Comparison of ENCODE assay signal across 22 cellular contexts in the genomic region with DNA sequence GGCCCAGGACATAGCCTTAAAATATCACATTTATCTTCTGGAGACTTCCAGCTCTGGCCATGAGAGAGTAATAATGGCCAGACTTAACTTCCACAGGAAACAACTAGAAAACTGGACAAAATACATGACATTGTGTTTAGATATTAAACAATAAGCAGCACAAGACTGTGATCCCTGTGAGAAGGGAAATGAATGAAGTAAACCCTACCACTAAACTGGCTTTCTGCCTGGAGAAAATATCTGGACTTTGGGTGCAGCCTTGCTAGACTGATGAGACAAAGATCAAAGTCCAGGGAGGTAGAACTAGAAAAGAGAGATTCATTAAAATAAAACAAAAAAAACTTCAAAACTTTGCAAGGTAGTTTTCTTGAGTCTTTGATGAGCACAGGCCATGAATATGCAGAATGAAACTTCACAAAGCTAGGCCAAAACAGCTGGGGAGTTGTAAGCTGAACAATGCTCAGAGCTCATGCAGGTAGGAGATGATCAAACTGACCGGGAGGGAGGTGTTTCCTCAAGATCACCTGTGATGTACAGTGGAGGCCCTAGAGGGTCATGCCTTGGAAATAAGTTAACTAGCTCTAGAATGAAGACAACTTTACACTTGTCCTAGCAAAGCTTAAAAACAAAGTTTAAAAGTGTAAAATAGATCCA.
DNase-seq lines count a peak whose midpoint lies in the region; ATAC-seq and TF ChIP-seq lines count a peak whose summit lies in the region.
"Had no signal": no experiment of that assay in that cellular context is flagged by ENCODE, and none has a peak within 500 bp of the region (broad histone marks: within the 10 kb centered on the region; RNA-seq: fewer than 3 reads in every experiment).

No MANE protein-coding gene starts in this region.

- H3K27ac ChIP-seq in right lobe of liver = peak overlapping the region in 1 of 3 donors; percentile 9
- H3K27ac ChIP-seq in mesenchymal stem cell (ENCODE audit: low read length, poor library complexity, severe bottlenecking) = no peak overlapping the region

- no peak overlapping the region for H3K14ac ChIP-seq in mesenchymal stem cell (ENCODE audit: low read length in 2 of 2)

- no peak overlapping the region for H2BK15ac ChIP-seq in mesenchymal stem cell (ENCODE audit: low read depth, poor library complexity, severe bottlenecking)

- no peak overlapping the region for H3K9ac ChIP-seq in mesenchymal stem cell (ENCODE audit: low read length)

- no peak for DNase-seq in activated T-cell treated with anti-CD3 and anti-CD28 coated beads, Interleukin-2, amount 50 U/mL, for 72 hours
- DNase-seq in activated T-cell treated with anti-CD3 and anti-CD28 coated beads for 4 hours (no peak), fibroblast of pulmonary artery (ENCODE audit: low read depth) (peak; percentile 35), right lobe of liver (no peak), mesenchymal stem cell (no peak), T-helper 17 cell (no peak), AG08395 (ENCODE audit: low spot score) (no peak)
- no peak for DNase-seq in stimulated activated effector memory CD8-positive, alpha-beta T cell treated with anti-CD3 and anti-CD28 coated beads, Interleukin-12 subunit alpha, Interleukin-12 subunit beta, amount 100 ng/mL, for 72 hours (ENCODE audit: low spot score in 2 of 2)
- DNase-seq: 8988T; CD4-positive, alpha-beta T cell; GF-D8; H7; HFFc6; IMR-90; NCI-H1417 treated with DMSO at 0.1 percent for 48 hours; NCI-H187 treated with DMSO at 0.1 percent for 48 hours; NCI-H226; NCI-H524 treated with DMSO at 0.1 percent for 48 hours; PC-3; RPMI8226; SIG-M5 had no signal

- H3K79me1 ChIP-seq in mesenchymal stem cell (replicated peaks; ENCODE audit: low read length, poor library complexity, severe bottlenecking) = no peaks in the 10 kb centered on the region

- intact Hi-C loops in right lobe of liver (cut with DNase I) = no loop called here

- H2BK12ac ChIP-seq in mesenchymal stem cell (ENCODE audit: low read length in 2 of 2) = no peak overlapping the region

- H3K4me3 ChIP-seq in fibroblast of pulmonary artery (replicated peaks; ENCODE audit: low read depth, low read length) (no peak overlapping the region), right lobe of liver (no peak overlapping the region), mesenchymal stem cell (ENCODE audit: insufficient read depth in 1 of 2, low read depth in 1 of 2, low read length in 2 of 2) (no peak overlapping the region)

- peak overlapping the region; percentile 1 for H3K27ac Mint-ChIP-seq in activated T-cell treated with anti-CD3 and anti-CD28 coated beads, Interleukin-2, amount 50 U/mL, for 72 hours
- H3K27ac Mint-ChIP-seq in stimulated activated effector memory CD8-positive, alpha-beta T cell treated with anti-CD3 and anti-CD28 coated beads, Interleukin-12 subunit alpha, Interleukin-12 subunit beta, amount 100 ng/mL, for 72 hours = no peak overlapping the region
- H3K27ac Mint-ChIP-seq in T-helper 17 cell = no peak overlapping the region
- H3K27ac Mint-ChIP-seq: B cell; CD4-positive, alpha-beta T cell; HFFc6 had no signal

- H4K91ac ChIP-seq in mesenchymal stem cell (ENCODE audit: low read length) = no peak overlapping the region

- no peak overlapping the region for H2BK5ac ChIP-seq in mesenchymal stem cell (ENCODE audit: low read depth, low read length, poor library complexity, severe bottlenecking)

- 40% methylated on average over 1 of the region's 1 CpG for WGBS in right lobe of liver (ENCODE audit: insufficient coverage, low coverage, low lambda C conversion rate, missing lambda C conversion rate)
- 100% methylated on average over 1 of the region's 1 CpG for WGBS in mesenchymal stem cell

- H3K4me1 Mint-ChIP-seq in activated T-cell treated with anti-CD3 and anti-CD28 coated beads, Interleukin-2, amount 50 U/mL, for 72 hours (ENCODE audit: low read depth) = peaks cover 24% of the 10 kb centered on the region
- H3K4me1 Mint-ChIP-seq in stimulated activated effector memory CD8-positive, alpha-beta T cell treated with anti-CD3 and anti-CD28 coated beads, Interleukin-12 subunit alpha, Interleukin-12 subunit beta, amount 100 ng/mL, for 72 hours = no peaks in the 10 kb centered on the region
- peaks cover 3% of the 10 kb centered on the region for H3K4me1 Mint-ChIP-seq in T-helper 17 cell
- H3K4me1 Mint-ChIP-seq: B cell had no signal

- peaks cover 0 to 19% (median 4%) of the 10 kb centered on the region in 4 donors for H3K4me1 ChIP-seq in right lobe of liver
- no peaks in the 10 kb centered on the region for H3K4me1 ChIP-seq in mesenchymal stem cell (ENCODE audit: control insufficient read depth, insufficient read depth, low read depth, low read length)

- no peak overlapping the region for H2BK120ac ChIP-seq in mesenchymal stem cell (ENCODE audit: low read depth, low read length)

- H3K36me3 Mint-ChIP-seq in activated T-cell treated with anti-CD3 and anti-CD28 coated beads, Interleukin-2, amount 50 U/mL, for 72 hours (ENCODE audit: insufficient read depth in 2 of 2) = peaks cover 0 to 2% of the 10 kb centered on the region in 2 donors
- no peaks in the 10 kb centered on the region for H3K36me3 Mint-ChIP-seq in stimulated activated effector memory CD8-positive, alpha-beta T cell treated with anti-CD3 and anti-CD28 coated beads, Interleukin-12 subunit alpha, Interleukin-12 subunit beta, amount 100 ng/mL, for 72 hours
- H3K36me3 Mint-ChIP-seq in T-helper 17 cell (ENCODE audit: low read depth) = peaks cover 6% of the 10 kb centered on the region

- TF ChIP-seq CTCF in fibroblast of pulmonary artery (IDR thresholded peaks at IDR 0.05; ENCODE audit: low read length, missing control alignments) (no peak), right lobe of liver (IDR thresholded peaks at IDR 0.05) (no peak)

- no peak overlapping the region for H3K18ac ChIP-seq in mesenchymal stem cell (ENCODE audit: low read depth in 1 of 2, low read length in 2 of 2)

- TF ChIP-seq POLR2A in right lobe of liver (IDR thresholded peaks at IDR 0.05) = no peak

- H3K9me3 Mint-ChIP-seq in activated T-cell treated with anti-CD3 and anti-CD28 coated beads, Interleukin-2, amount 50 U/mL, for 72 hours = no peaks in the 10 kb centered on the region
- no peaks in the 10 kb centered on the region for H3K9me3 Mint-ChIP-seq in stimulated activated effector memory CD8-positive, alpha-beta T cell treated with anti-CD3 and anti-CD28 coated beads, Interleukin-12 subunit alpha, Interleukin-12 subunit beta, amount 100 ng/mL, for 72 hours
- H3K9me3 Mint-ChIP-seq: CD4-positive, alpha-beta T cell; HFFc6 had no signal

- ATAC-seq in activated T-cell treated with anti-CD3 and anti-CD28 coated beads, Interleukin-2, amount 50 U/mL, for 72 hours (replicated peaks in 1 of 2) = no peak
- ATAC-seq in right lobe of liver = peak; percentile 76 to 92 (median 90)
- no peak for ATAC-seq in stimulated activated effector memory CD8-positive, alpha-beta T cell treated with anti-CD3 and anti-CD28 coated beads, Interleukin-12 subunit alpha, Interleukin-12 subunit beta, amount 100 ng/mL, for 72 hours
- ATAC-seq in T-helper 17 cell = no peak
- ATAC-seq: PC-3 had no signal

- no peak overlapping the region for H3K4me3 Mint-ChIP-seq in activated T-cell treated with anti-CD3 and anti-CD28 coated beads, Interleukin-2, amount 50 U/mL, for 72 hours
- H3K4me3 Mint-ChIP-seq in stimulated activated effector memory CD8-positive, alpha-beta T cell treated with anti-CD3 and anti-CD28 coated beads, Interleukin-12 subunit alpha, Interleukin-12 subunit beta, amount 100 ng/mL, for 72 hours = no peak overlapping the region
- no peak overlapping the region for H3K4me3 Mint-ChIP-seq in T-helper 17 cell
- H3K4me3 Mint-ChIP-seq: B cell; CD4-positive, alpha-beta T cell; HFFc6 had no signal

- H3K4me2 ChIP-seq in mesenchymal stem cell (ENCODE audit: low read length, poor library complexity, severe bottlenecking) = no peak overlapping the region

- H2AK5ac ChIP-seq in mesenchymal stem cell (ENCODE audit: low read length, severe bottlenecking) = no peak overlapping the region

- H3K36me3 ChIP-seq in right lobe of liver (no peaks in the 10 kb centered on the region), mesenchymal stem cell (ENCODE audit: control insufficient read depth in 1 of 2, insufficient read depth in 2 of 2, low read depth in 1 of 2, low read length in 2 of 2) (peaks cover 0 to 18% of the 10 kb centered on the region in 2 experiments)

- no peaks in the 10 kb centered on the region for H3K9me3 ChIP-seq in right lobe of liver
- no peaks in the 10 kb centered on the region for H3K9me3 ChIP-seq in mesenchymal stem cell (ENCODE audit: control insufficient read depth, low read length)
- H3K9me3 ChIP-seq in T-helper 17 cell (ENCODE audit: control insufficient read depth, low read length, poor library complexity, severe bottlenecking) = no peaks in the 10 kb centered on the region

- H3K23ac ChIP-seq in mesenchymal stem cell (ENCODE audit: low read length in 2 of 2) = no peak overlapping the region

- H4K8ac ChIP-seq in mesenchymal stem cell (ENCODE audit: low read length) = no peak overlapping the region

- H3K27me3 Mint-ChIP-seq in activated T-cell treated with anti-CD3 and anti-CD28 coated beads, Interleukin-2, amount 50 U/mL, for 72 hours (ENCODE audit: low read depth) = no peaks in the 10 kb centered on the region
- H3K27me3 Mint-ChIP-seq in T-helper 17 cell = no peaks in the 10 kb centered on the region
- H3K27me3 Mint-ChIP-seq: B cell; CD4-positive, alpha-beta T cell had no signal

- H3K4ac ChIP-seq in mesenchymal stem cell (ENCODE audit: low read depth in 1 of 2, low read length in 2 of 2) = no peak overlapping the region

- H2AFZ ChIP-seq in mesenchymal stem cell (ENCODE audit: low read depth, low read length) = no peak overlapping the region

- H3K27me3 ChIP-seq in right lobe of liver (no peaks in the 10 kb centered on the region), mesenchymal stem cell (ENCODE audit: control insufficient read depth in 1 of 2, insufficient read depth in 1 of 2, low read length in 2 of 2) (no peaks in the 10 kb centered on the region)

Comparison
In these comparisons a context has a peak if more than half of its experiments do, and no peak if none do; other contexts are left out.
1. ATAC-seq: peak in right lobe of liver (4 of 4); none in activated T-cell treated with anti-CD3 and anti-CD28 coated beads, Interleukin-2, amount 50 U/mL, for 72 hours (0 of 2), stimulated activated effector memory CD8-positive, alpha-beta T cell treated with anti-CD3 and anti-CD28 coated beads, Interleukin-12 subunit alpha, Interleukin-12 subunit beta, amount 100 ng/mL, for 72 hours (single experiment) and T-helper 17 cell (single experiment).